20 cellular contexts compared by ENCODE assay signal in the genomic region with DNA sequence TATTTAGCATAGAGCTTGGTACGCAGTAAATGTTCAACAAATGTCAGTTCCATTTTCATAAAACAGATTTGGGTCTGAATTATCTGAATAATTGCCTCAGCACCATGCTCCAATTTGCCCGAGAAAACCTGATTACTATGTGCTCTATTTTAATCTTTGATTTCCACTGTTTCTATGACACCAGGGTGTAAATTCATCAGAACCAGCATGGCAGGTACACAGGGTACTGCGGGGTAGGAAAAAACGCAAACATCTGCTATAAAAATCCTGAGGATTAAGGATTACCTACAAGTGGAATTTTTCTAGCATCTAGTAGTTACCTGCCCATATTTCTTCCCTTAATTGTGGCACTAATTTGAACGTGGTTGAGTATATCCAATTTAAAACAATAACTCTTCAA.
DNase-seq lines count a peak whose midpoint lies in the region; ATAC-seq and TF ChIP-seq lines count a peak whose summit lies in the region.
"Had no signal": no experiment of that assay in that cellular context is flagged by ENCODE, and none has a peak within 500 bp of the region (broad histone marks: within the 10 kb centered on the region; RNA-seq: fewer than 3 reads in every experiment).

No MANE protein-coding gene starts in this region.

- TF ChIP-seq CTCF in HFFc6 (IDR thresholded peaks at IDR 0.05): no peak

- H3K36me3 Mint-ChIP-seq in HFFc6 (ENCODE audit: low read depth): peaks cover 45% of the 10 kb centered on the region

- H3K4me3 Mint-ChIP-seq in HFFc6: no peak overlapping the region
- H3K4me3 Mint-ChIP-seq in stimulated activated naive CD8-positive, alpha-beta T cell treated with anti-CD3 and anti-CD28 coated beads, Interleukin-15, amount 100 ng/mL, for 72 hours: no peak overlapping the region
- H3K4me3 Mint-ChIP-seq: CD14-positive monocyte; CD4-positive, alpha-beta T cell; CD8-positive, alpha-beta T cell had no signal

- DNase-seq in Ammon's horn (ENCODE audit: low spot score) (peak; percentile 27), HFFc6 (no peak), caudate nucleus (lab: John Stamatoyannopoulos, UW) (peak in 7 of 61 donors; percentile 3 to 63 (median 16)), putamen (ENCODE audit: low spot score) (peak; percentile 13), NCI-H446 treated with DMSO at 0.1 percent for 48 hours (lab: John Stamatoyannopoulos, UW) (no peak), HAP-1 (ENCODE audit: low spot score in 2 of 2) (no peak)
- no peak for DNase-seq in stimulated activated naive CD8-positive, alpha-beta T cell treated with anti-CD3 and anti-CD28 coated beads, Interleukin-15, amount 100 ng/mL, for 72 hours
- DNase-seq: AML-193; BE2C; C1 segment of cervical spinal cord; Caco-2; Calu3; CD4-positive, alpha-beta T cell; CD8-positive, alpha-beta T cell; DMS79 treated with DMSO at 0.1 percent for 48 hours; GF-D8 had no signal

- peak overlapping the region; percentile 85 for H3K27ac ChIP-seq in caudate nucleus (ENCODE audit: low read depth, low read length)
- H3K27ac ChIP-seq: 22Rv1, A549, BLaER1 had no signal

- H3K9me3 Mint-ChIP-seq in HFFc6: no peaks in the 10 kb centered on the region
- H3K9me3 Mint-ChIP-seq in stimulated activated naive CD8-positive, alpha-beta T cell treated with anti-CD3 and anti-CD28 coated beads, Interleukin-15, amount 100 ng/mL, for 72 hours: no peaks in the 10 kb centered on the region
- H3K9me3 Mint-ChIP-seq: CD4-positive, alpha-beta T cell; CD8-positive, alpha-beta T cell had no signal

- peaks cover 2% of the 10 kb centered on the region for H3K27me3 Mint-ChIP-seq in HFFc6 (ENCODE audit: insufficient read depth)
- no peaks in the 10 kb centered on the region for H3K27me3 Mint-ChIP-seq in stimulated activated naive CD8-positive, alpha-beta T cell treated with anti-CD3 and anti-CD28 coated beads, Interleukin-15, amount 100 ng/mL, for 72 hours
- H3K27me3 Mint-ChIP-seq: CD4-positive, alpha-beta T cell had no signal

- no peaks in the 10 kb centered on the region for H3K9me3 ChIP-seq in HAP-1
- H3K9me3 ChIP-seq: A549, BE2C, BLaER1, Caco-2 had no signal

- H3K27me3 ChIP-seq in HAP-1 (ENCODE audit: low read depth): no peaks in the 10 kb centered on the region
- H3K27me3 ChIP-seq: BE2C, BLaER1 had no signal

- H3K4me1 ChIP-seq in HAP-1: no peaks in the 10 kb centered on the region
- H3K4me1 ChIP-seq: A549, BE2C, BLaER1 had no signal

- ATAC-seq in stimulated activated naive CD8-positive, alpha-beta T cell treated with anti-CD3 and anti-CD28 coated beads, Interleukin-15, amount 100 ng/mL, for 72 hours: no peak
- ATAC-seq: A549; CD8-positive, alpha-beta T cell had no signal

- peak overlapping the region; percentile 32; the same call in 1 of the 2 replicates for H3K27ac Mint-ChIP-seq in HFFc6
- H3K27ac Mint-ChIP-seq in stimulated activated naive CD8-positive, alpha-beta T cell treated with anti-CD3 and anti-CD28 coated beads, Interleukin-15, amount 100 ng/mL, for 72 hours: no peak overlapping the region
- H3K27ac Mint-ChIP-seq: CD14-positive monocyte; CD4-positive, alpha-beta T cell; CD8-positive, alpha-beta T cell had no signal

- H3K4me3 ChIP-seq in HAP-1: no peak overlapping the region
- H3K4me3 ChIP-seq: A549, BLaER1 had no signal

- H3K36me3 ChIP-seq in HAP-1 (replicated peaks): peaks cover 15% of the 10 kb centered on the region
- H3K36me3 ChIP-seq: BE2C had no signal

- in situ Hi-C loops in HAP-1 (cut with MboI; ENCODE audit: low sequenced_read_pairs): no loop called here

- H3K4me1 Mint-ChIP-seq in HFFc6 (ENCODE audit: low read depth): peaks cover 83% of the 10 kb centered on the region
- no peaks in the 10 kb centered on the region for H3K4me1 Mint-ChIP-seq in stimulated activated naive CD8-positive, alpha-beta T cell treated with anti-CD3 and anti-CD28 coated beads, Interleukin-15, amount 100 ng/mL, for 72 hours
- H3K4me1 Mint-ChIP-seq: CD14-positive monocyte had no signal

Comparison
In these comparisons a context has a peak if more than half of its experiments do, and no peak if none do; other contexts are left out.
1. DNase-seq: peak in Ammon's horn (single experiment) and putamen (single experiment); none in HFFc6 (single experiment), stimulated activated naive CD8-positive, alpha-beta T cell treated with anti-CD3 and anti-CD28 coated beads, Interleukin-15, amount 100 ng/mL, for 72 hours (0 of 2), NCI-H446 treated with DMSO at 0.1 percent for 48 hours (single experiment) and HAP-1 (0 of 2).